Comparison of ENCODE assay signal across 8 cellular contexts in genomic region chr12:131809476-131810254, GRCh38. TPM values are rescaled to one million over a fixed set of nuclear protein-coding genes. Genes with fewer than 3 reads are reported as not detected.
DNase-seq lines count a peak whose midpoint lies in the region; ATAC-seq and TF ChIP-seq lines count a peak whose summit lies in the region.
"Not testable (repeated sequence)": the region's sequence is repeated elsewhere in the genome, so short reads cannot be mapped to it uniquely, and the experiment has no call there.
"Had no signal": no experiment of that assay in that cellular context is flagged by ENCODE, and none has a peak within 500 bp of the region (broad histone marks: within the 10 kb centered on the region; RNA-seq: fewer than 3 reads in every experiment).

No MANE protein-coding gene starts in this region.

- CTCF ChIA-PET in HEK293 (lab: Yijun Ruan, JAX); activated CD8-positive, alpha-beta T cell treated with anti-CD3 and anti-CD28 coated beads for 36 hours (lab: Charles Lee): not testable (repeated sequence)

- peak overlapping the region; percentile 65 for H3K4me3 Mint-ChIP-seq in T-helper 2 cell treated with Interferon-gamma antibody and Interleukin-4, amounts not matched to agents 5 μg/mL and 100 μg/mL, for 36 hours
- peak overlapping the region; percentile 40 for H3K4me3 Mint-ChIP-seq in activated CD8-positive, alpha-beta T cell treated with anti-CD3 and anti-CD28 coated beads for 36 hours
- H3K4me3 Mint-ChIP-seq in activated T-helper 17 cell treated with anti-CD3 and anti-CD28 coated beads, Interleukin-2, amount 50 U/mL, for 72 hours, result peak overlapping the region; percentile 70
- H3K4me3 Mint-ChIP-seq in activated naive CD8-positive, alpha-beta T cell treated with anti-CD3 and anti-CD28 coated beads, Interleukin-2, amount 10 ng/mL, durations not matched to agents 7 days and 5 days, result peak overlapping the region; percentile 70
- H3K4me3 Mint-ChIP-seq in naive B cell, result peak overlapping the region in 7 of 8 donors; percentile 60 to 90 (median 78)
- peak overlapping the region; percentile 49 for H3K4me3 Mint-ChIP-seq in stimulated activated memory B cell treated with anti-CD40 and anti-IgM and Interleukin-4, amounts not matched to agents 10 μg/mL and 1 μg/mL and 100 μg/mL, for 72 hours

- not testable (repeated sequence) for TF ChIP-seq CTCF in HEK293 (tag by site-specific recombination; IDR thresholded peaks at IDR 0.05); activated CD8-positive, alpha-beta T cell treated with anti-CD3 and anti-CD28 coated beads for 36 hours (IDR thresholded peaks at IDR 0.05)

- intact Hi-C loops in activated CD8-positive, alpha-beta T cell treated with anti-CD3 and anti-CD28 coated beads for 36 hours (cut with micrococcal nuclease), result not testable (repeated sequence)

- not testable (repeated sequence) for H3K27me3 Mint-ChIP-seq in T-helper 2 cell treated with Interferon-gamma antibody and Interleukin-4, amounts not matched to agents 5 μg/mL and 100 μg/mL, for 36 hours (ENCODE audit: low read depth); activated CD8-positive, alpha-beta T cell treated with anti-CD3 and anti-CD28 coated beads for 36 hours; activated T-helper 17 cell treated with anti-CD3 and anti-CD28 coated beads, Interleukin-2, amount 50 U/mL, for 72 hours; activated naive CD8-positive, alpha-beta T cell treated with anti-CD3 and anti-CD28 coated beads, Interleukin-2, amount 10 ng/mL, durations not matched to agents 7 days and 5 days; naive B cell; stimulated activated memory B cell treated with anti-CD40 and anti-IgM and Interleukin-4, amounts not matched to agents 10 μg/mL and 1 μg/mL and 100 μg/mL, for 72 hours

- H3K9me3 Mint-ChIP-seq in T-helper 2 cell treated with Interferon-gamma antibody and Interleukin-4, amounts not matched to agents 5 μg/mL and 100 μg/mL, for 36 hours, result peaks cover 13% of the 10 kb centered on the region
- peaks cover 10% of the 10 kb centered on the region for H3K9me3 Mint-ChIP-seq in activated CD8-positive, alpha-beta T cell treated with anti-CD3 and anti-CD28 coated beads for 36 hours
- H3K9me3 Mint-ChIP-seq in activated T-helper 17 cell treated with anti-CD3 and anti-CD28 coated beads, Interleukin-2, amount 50 U/mL, for 72 hours; stimulated activated memory B cell treated with anti-CD40 and anti-IgM and Interleukin-4, amounts not matched to agents 10 μg/mL and 1 μg/mL and 100 μg/mL, for 72 hours: not testable (repeated sequence)
- peaks cover 10% of the 10 kb centered on the region for H3K9me3 Mint-ChIP-seq in activated naive CD8-positive, alpha-beta T cell treated with anti-CD3 and anti-CD28 coated beads, Interleukin-2, amount 10 ng/mL, durations not matched to agents 7 days and 5 days
- H3K9me3 Mint-ChIP-seq in naive B cell, result peaks cover 5 to 21% (median 8%) of the 10 kb centered on the region in 7 donors

- not testable (repeated sequence) for H3K4me1 ChIP-seq in HEK293 (ENCODE audit: control insufficient read depth, insufficient read depth, low read length)

- not testable (repeated sequence) for DNase-seq in T-helper 2 cell treated with Interferon-gamma antibody and Interleukin-4, amounts not matched to agents 5 μg/mL and 100 μg/mL, for 36 hours (ENCODE audit: low spot score); activated CD8-positive, alpha-beta T cell treated with anti-CD3 and anti-CD28 coated beads for 36 hours; activated naive CD8-positive, alpha-beta T cell treated with anti-CD3 and anti-CD28 coated beads, Interleukin-2, amount 10 ng/mL, durations not matched to agents 7 days and 5 days; naive B cell

- H3K27ac Mint-ChIP-seq in T-helper 2 cell treated with Interferon-gamma antibody and Interleukin-4, amounts not matched to agents 5 μg/mL and 100 μg/mL, for 36 hours, result peak overlapping the region; percentile 55
- not testable (repeated sequence) for H3K27ac Mint-ChIP-seq in activated CD8-positive, alpha-beta T cell treated with anti-CD3 and anti-CD28 coated beads for 36 hours; activated T-helper 17 cell treated with anti-CD3 and anti-CD28 coated beads, Interleukin-2, amount 50 U/mL, for 72 hours; activated naive CD8-positive, alpha-beta T cell treated with anti-CD3 and anti-CD28 coated beads, Interleukin-2, amount 10 ng/mL, durations not matched to agents 7 days and 5 days; naive B cell; stimulated activated memory B cell treated with anti-CD40 and anti-IgM and Interleukin-4, amounts not matched to agents 10 μg/mL and 1 μg/mL and 100 μg/mL, for 72 hours

- H3K4me3 ChIP-seq in HEK293 (ENCODE audit: low read depth, low read length), result not testable (repeated sequence)

- H3K27ac ChIP-seq in HEK293 (ENCODE audit: extremely low read depth, low read depth, low read length), result not testable (repeated sequence)

- peaks cover 12% of the 10 kb centered on the region for H3K36me3 Mint-ChIP-seq in T-helper 2 cell treated with Interferon-gamma antibody and Interleukin-4, amounts not matched to agents 5 μg/mL and 100 μg/mL, for 36 hours (ENCODE audit: low read depth)
- not testable (repeated sequence) for H3K36me3 Mint-ChIP-seq in activated CD8-positive, alpha-beta T cell treated with anti-CD3 and anti-CD28 coated beads for 36 hours (ENCODE audit: low read depth); activated T-helper 17 cell treated with anti-CD3 and anti-CD28 coated beads, Interleukin-2, amount 50 U/mL, for 72 hours (ENCODE audit: low read depth)
- peaks cover 12% of the 10 kb centered on the region for H3K36me3 Mint-ChIP-seq in activated naive CD8-positive, alpha-beta T cell treated with anti-CD3 and anti-CD28 coated beads, Interleukin-2, amount 10 ng/mL, durations not matched to agents 7 days and 5 days
- H3K36me3 Mint-ChIP-seq in naive B cell, result peaks cover 9 to 16% of the 10 kb centered on the region in 2 donors
- H3K36me3 Mint-ChIP-seq in stimulated activated memory B cell treated with anti-CD40 and anti-IgM and Interleukin-4, amounts not matched to agents 10 μg/mL and 1 μg/mL and 100 μg/mL, for 72 hours, result peaks cover 20% of the 10 kb centered on the region

- POLR2A ChIA-PET in HEK293 (lab: Yijun Ruan, JAX); activated CD8-positive, alpha-beta T cell treated with anti-CD3 and anti-CD28 coated beads for 36 hours (lab: Charles Lee); activated naive CD8-positive, alpha-beta T cell treated with anti-CD3 and anti-CD28 coated beads, Interleukin-2, amount 10 ng/mL, durations not matched to agents 7 days and 5 days (lab: Charles Lee): not testable (repeated sequence)

- not testable (repeated sequence) for H3K4me1 Mint-ChIP-seq in T-helper 2 cell treated with Interferon-gamma antibody and Interleukin-4, amounts not matched to agents 5 μg/mL and 100 μg/mL, for 36 hours (ENCODE audit: low read depth); activated CD8-positive, alpha-beta T cell treated with anti-CD3 and anti-CD28 coated beads for 36 hours (ENCODE audit: low read depth); activated T-helper 17 cell treated with anti-CD3 and anti-CD28 coated beads, Interleukin-2, amount 50 U/mL, for 72 hours; activated naive CD8-positive, alpha-beta T cell treated with anti-CD3 and anti-CD28 coated beads, Interleukin-2, amount 10 ng/mL, durations not matched to agents 7 days and 5 days; stimulated activated memory B cell treated with anti-CD40 and anti-IgM and Interleukin-4, amounts not matched to agents 10 μg/mL and 1 μg/mL and 100 μg/mL, for 72 hours
- peaks cover 0 to 21% (median 4%) of the 10 kb centered on the region in 3 donors for H3K4me1 Mint-ChIP-seq in naive B cell

- not testable (repeated sequence) for H3K9me3 ChIP-seq in HEK293 (ENCODE audit: control insufficient read depth, insufficient read depth, low read depth, low read length)

- H3K36me3 ChIP-seq in HEK293 (ENCODE audit: control insufficient read depth in 2 of 2, insufficient read depth in 1 of 2, low read length in 2 of 2), result not testable (repeated sequence)

- ATAC-seq in activated CD8-positive, alpha-beta T cell treated with anti-CD3 and anti-CD28 coated beads for 36 hours; activated T-helper 17 cell treated with anti-CD3 and anti-CD28 coated beads, Interleukin-2, amount 50 U/mL, for 72 hours (replicated peaks); activated naive CD8-positive, alpha-beta T cell treated with anti-CD3 and anti-CD28 coated beads, Interleukin-2, amount 10 ng/mL, durations not matched to agents 7 days and 5 days (ENCODE audit: low read depth); naive B cell (ENCODE audit: low read depth in 2 of 2); stimulated activated memory B cell treated with anti-CD40 and anti-IgM and Interleukin-4, amounts not matched to agents 10 μg/mL and 1 μg/mL and 100 μg/mL, for 72 hours: not testable (repeated sequence)

TF ChIP-seq in HEK293, 187 proteins besides CTCF, POLR2A, EP300 and RAD21:
- 0 out of 2 replicates have a peak, but pooled peaks have one; percentile 10 for TF ChIP-seq SCRT2 (tag by site-specific recombination; IDR thresholded peaks at IDR 0.05)
- TF ChIP-seq ZNF184 (tag by site-specific recombination; IDR thresholded peaks at IDR 0.05), result peak; percentile 40; the same call in 1 of the 2 replicates
- TF ChIP-seq ZNF146 (tag by site-specific recombination; IDR thresholded peaks at IDR 0.05), result peak; percentile 80

RNA-seq across cellular contexts. Expression of gene MMP17, which starts 18.5 kb away (rescaled TPM):
- under 1 TPM in 1 of 2 experiments, not detected in 1; 0.60 TPM for total RNA-seq in activated CD8-positive, alpha-beta T cell treated with anti-CD3 and anti-CD28 coated beads for 36 hours
- under 1 TPM in 1 of 2 donors, not detected in 1; 0.32 TPM for total RNA-seq in activated T-helper 17 cell treated with anti-CD3 and anti-CD28 coated beads, Interleukin-2, amount 50 U/mL, for 72 hours
- under 1 TPM; 0.36 to 0.54 TPM for total RNA-seq in activated naive CD8-positive, alpha-beta T cell treated with anti-CD3 and anti-CD28 coated beads, Interleukin-2, amount 10 ng/mL, durations not matched to agents 7 days and 5 days
- polyA plus RNA-seq in naive B cell (ENCODE audit: low read depth in 6 of 6), result 10 to 100 TPM in 3 of 6 donors, 1 to 10 TPM in 3; 6.4 to 42.8 (median 10.4) TPM
- polyA plus RNA-seq: CD4-positive, alpha-beta memory T cell had no signal
